ENCODE assay signal across 25 cellular contexts in the genomic region with DNA sequence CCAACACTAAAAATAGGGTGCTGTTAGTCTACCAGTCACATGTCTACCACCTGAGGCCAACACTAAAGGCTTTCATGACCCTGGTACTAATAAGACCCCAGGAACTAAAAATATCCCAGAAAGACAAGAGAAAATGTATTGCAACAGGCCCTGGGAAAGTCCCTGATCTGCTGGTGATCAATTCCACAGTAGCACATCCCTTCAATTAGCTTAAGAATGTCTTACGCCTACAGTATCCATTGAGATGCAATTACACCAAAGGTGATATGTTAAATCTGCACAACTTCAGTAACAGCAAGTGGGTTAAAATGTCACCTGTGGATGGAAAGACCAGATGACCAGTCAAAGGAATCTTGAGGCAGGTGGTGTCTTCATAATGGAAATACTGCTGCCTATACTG. TPM values are rescaled to one million over a fixed set of nuclear protein-coding genes. Genes with fewer than 3 reads are reported as not detected.
"Had no signal": no experiment of that assay in that cellular context is flagged by ENCODE, and none has a peak within 500 bp of the region (broad histone marks: within the 10 kb centered on the region; RNA-seq: fewer than 3 reads in every experiment).

No MANE protein-coding gene starts in this region.

- H3K27ac ChIP-seq: epithelial cell of prostate, esophagus muscularis mucosa, gastroesophageal sphincter, left ventricle myocardium inferior, lower lobe of right lung, parathyroid adenoma, psoas muscle, right lobe of liver, tibial artery, upper lobe of left lung, uterus had no signal

- H3K4me3 Mint-ChIP-seq: effector memory CD8-positive, alpha-beta T cell; memory B cell; naive B cell; nephron; stimulated activated memory B cell treated with anti-CD40 and anti-IgM and Interleukin-4, amounts not matched to agents 10 μg/mL and 1 μg/mL and 100 μg/mL, for 72 hours; stimulated activated naive CD8-positive, alpha-beta T cell treated with anti-CD3 and anti-CD28 coated beads, Interleukin-15, Interleukin-2, amounts not matched to agents 100 ng/mL and 50 ng/mL, for 24 hours had no signal

- H3K79me2 ChIP-seq: parathyroid adenoma had no signal

- H3K9me3 Mint-ChIP-seq: effector memory CD8-positive, alpha-beta T cell; memory B cell; naive B cell; nephron; stimulated activated memory B cell treated with anti-CD40 and anti-IgM and Interleukin-4, amounts not matched to agents 10 μg/mL and 1 μg/mL and 100 μg/mL, for 72 hours; stimulated activated naive CD8-positive, alpha-beta T cell treated with anti-CD3 and anti-CD28 coated beads, Interleukin-15, Interleukin-2, amounts not matched to agents 100 ng/mL and 50 ng/mL, for 24 hours had no signal

- H3K4me3 ChIP-seq: esophagus muscularis mucosa, gastroesophageal sphincter, left ventricle myocardium inferior, lower lobe of right lung, psoas muscle, right lobe of liver, tibial artery, upper lobe of left lung, uterus had no signal

- DNase-seq: effector memory CD8-positive, alpha-beta T cell; glutamatergic neuron; kidney; left cardiac atrium; left ventricle myocardium inferior; lower lobe of right lung; naive B cell; psoas muscle; retina; right lobe of liver; stimulated activated CD4-positive, alpha-beta T cell treated with anti-CD3 and anti-CD28 coated beads, Interleukin-4, amount 100 ng/mL, for 24 hours; tibial artery; upper lobe of left lung; uterus had no signal

- H3K27me3 ChIP-seq: right lobe of liver, tibial artery, upper lobe of left lung, uterus had no signal

- H3K4me1 ChIP-seq: esophagus muscularis mucosa, gastroesophageal sphincter, left ventricle myocardium inferior, lower lobe of right lung, parathyroid adenoma, psoas muscle, right lobe of liver, tibial artery, upper lobe of left lung, uterus had no signal

- H3K4me1 Mint-ChIP-seq: naive B cell; nephron; stimulated activated memory B cell treated with anti-CD40 and anti-IgM and Interleukin-4, amounts not matched to agents 10 μg/mL and 1 μg/mL and 100 μg/mL, for 72 hours had no signal

- H3K9ac ChIP-seq: parathyroid adenoma had no signal

- ATAC-seq: effector memory CD8-positive, alpha-beta T cell; gastroesophageal sphincter; left cardiac atrium; lower lobe of right lung; psoas muscle; right lobe of liver; stimulated activated memory B cell treated with anti-CD40 and anti-IgM and Interleukin-4, amounts not matched to agents 10 μg/mL and 1 μg/mL and 100 μg/mL, for 72 hours had no signal

- H2AFZ ChIP-seq: parathyroid adenoma had no signal

- H3K36me3 ChIP-seq: esophagus muscularis mucosa, gastroesophageal sphincter, left ventricle myocardium inferior, lower lobe of right lung, right lobe of liver, tibial artery, upper lobe of left lung, uterus had no signal

- H3K36me3 Mint-ChIP-seq: memory B cell; naive B cell; stimulated activated memory B cell treated with anti-CD40 and anti-IgM and Interleukin-4, amounts not matched to agents 10 μg/mL and 1 μg/mL and 100 μg/mL, for 72 hours had no signal

- H3K27ac Mint-ChIP-seq: effector memory CD8-positive, alpha-beta T cell; memory B cell; naive B cell; nephron; stimulated activated memory B cell treated with anti-CD40 and anti-IgM and Interleukin-4, amounts not matched to agents 10 μg/mL and 1 μg/mL and 100 μg/mL, for 72 hours; stimulated activated naive CD8-positive, alpha-beta T cell treated with anti-CD3 and anti-CD28 coated beads, Interleukin-15, Interleukin-2, amounts not matched to agents 100 ng/mL and 50 ng/mL, for 24 hours had no signal

- H3K9me3 ChIP-seq: esophagus muscularis mucosa, gastroesophageal sphincter, left ventricle myocardium inferior, lower lobe of right lung, psoas muscle, right lobe of liver, tibial artery, upper lobe of left lung, uterus had no signal

RNA-seq across cellular contexts. Expression of a gene that starts 3.1 kb away (rescaled TPM):
- total RNA-seq: esophagus muscularis mucosa, fibroblast of villous mesenchyme, gastroesophageal sphincter, kidney, left cardiac atrium, left ventricle myocardium inferior, lower lobe of right lung, omental fat pad, psoas muscle, right lobe of liver, temporal lobe, upper lobe of left lung, uterus had no signal
- polyA plus RNA-seq: psoas muscle had no signal

RNA-seq across cellular contexts. Expression of a gene that starts 11.2 kb away (rescaled TPM):
- total RNA-seq: esophagus muscularis mucosa, fibroblast of villous mesenchyme, gastroesophageal sphincter, left cardiac atrium, left ventricle myocardium inferior, lower lobe of right lung, omental fat pad, psoas muscle, right lobe of liver, temporal lobe, upper lobe of left lung, uterus had no signal
- polyA plus RNA-seq: psoas muscle had no signal

RNA-seq across cellular contexts. Expression of a gene that starts 35.2 kb away (rescaled TPM):
- total RNA-seq: fibroblast of villous mesenchyme, left ventricle myocardium inferior, right lobe of liver, temporal lobe, uterus had no signal

RNA-seq across cellular contexts. Expression of a gene that starts 44.4 kb away (rescaled TPM):
- total RNA-seq: fibroblast of villous mesenchyme, temporal lobe had no signal
